In the genomic region with DNA sequence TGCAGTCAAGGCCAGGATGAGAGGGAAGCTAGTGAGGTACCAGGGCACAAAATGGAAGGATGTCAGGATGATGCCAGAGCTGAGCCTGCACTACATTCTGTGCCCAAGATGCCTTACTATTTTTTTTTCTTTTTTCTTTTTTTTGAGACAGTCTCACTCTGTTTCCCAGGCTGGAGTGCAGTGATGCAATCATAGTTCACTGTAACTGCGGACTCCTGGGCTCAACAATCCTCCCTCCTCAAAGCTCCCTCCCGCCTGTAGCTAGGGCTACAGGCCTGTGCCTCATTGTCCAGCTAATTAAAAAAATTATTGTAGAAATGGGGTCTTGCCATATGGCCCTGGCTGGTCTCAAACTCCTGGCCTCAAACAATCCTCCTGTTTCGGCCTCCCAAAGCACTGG, we compare ENCODE assay signal across 23 cellular contexts. TPM values are rescaled to one million over a fixed set of nuclear protein-coding genes. Genes with fewer than 3 reads are reported as not detected.
DNase-seq lines count a peak whose midpoint lies in the region; ATAC-seq and TF ChIP-seq lines count a peak whose summit lies in the region.
"Had no signal": no experiment of that assay in that cellular context is flagged by ENCODE, and none has a peak within 500 bp of the region (broad histone marks: within the 10 kb centered on the region; RNA-seq: fewer than 3 reads in every experiment).

No MANE protein-coding gene starts in this region.

- H3K18ac ChIP-seq in IMR-90 (ENCODE audit: low read depth, low read length): no peak overlapping the region

- no peak overlapping the region for H4K8ac ChIP-seq in IMR-90 (ENCODE audit: low read depth in 2 of 2, low read length in 2 of 2)

- no peak overlapping the region for H4K91ac ChIP-seq in IMR-90 (ENCODE audit: insufficient read depth, low read depth, low read length)

- H3K4me1 ChIP-seq in IMR-90 (ENCODE audit: control insufficient read depth, insufficient read depth, low read length) (no peaks in the 10 kb centered on the region), adipocyte (ENCODE audit: control insufficient read depth, insufficient read depth, low read length) (peaks cover 5% of the 10 kb centered on the region)
- H3K4me1 ChIP-seq: BE2C had no signal

- CTCF ChIA-PET in IMR-90 (lab: Yijun Ruan, JAX): interaction anchor here (0.6 kb wide), 1 partner anchor 41 kb away, joined by 4 read pairs; no protein-coding TSS in a partner anchor

- WGBS in IMR-90 (ENCODE audit: extremely low coverage in 2 of 2, insufficient read length in 1 of 2), 2 experiments: no CpG with 5 or more reads among the region's 3 CpGs

- no peaks in the 10 kb centered on the region for H3K9me3 ChIP-seq in IMR-90 (ENCODE audit: control insufficient read depth, insufficient read depth, low read length)
- H3K9me3 ChIP-seq in adipocyte (ENCODE audit: control insufficient read depth, low read length): no peaks in the 10 kb centered on the region
- H3K9me3 ChIP-seq: BE2C; BLaER1 treated with 17β-estradiol and CSF1 and Interleukin-3, amounts not matched to agents 10 nM and 100 nM had no signal

- no peak for TF ChIP-seq CTCF in IMR-90 (conservative IDR thresholded peaks at IDR 0.05; ENCODE audit: low read depth, low read length)

- H3K56ac ChIP-seq in IMR-90 (ENCODE audit: extremely low read depth, insufficient read depth, low read length): no peak overlapping the region

- H3K27ac ChIP-seq in IMR-90 (ENCODE audit: insufficient read depth, low read length): no peak overlapping the region
- H3K27ac ChIP-seq: 22Rv1; BLaER1 treated with 17β-estradiol and CSF1 and Interleukin-3, amounts not matched to agents 10 nM and 100 nM had no signal

- POLR2A ChIA-PET in IMR-90 (lab: Charles Lee; ENCODE audit: unreplicated experiment): no interaction called here

- no TSS peak for BruUV-seq in IMR-90 (replicated peaks; lab: Mats Ljungman, UMichigan)

- 0 out of 2 replicates have a peak overlapping the region, but pooled peaks have one; percentile 28 for H2AK5ac ChIP-seq in IMR-90 (ENCODE audit: low read depth, low read length)

- H3K27me3 Mint-ChIP-seq in activated naive CD4-positive, alpha-beta T cell treated with anti-CD3 and anti-CD28 coated beads, Interleukin-2, amount 50 U/mL, for 24 hours: peaks cover 3% of the 10 kb centered on the region

- intact Hi-C loops in IMR-90 (cut with micrococcal nuclease): no loop called here

- H3K14ac ChIP-seq in IMR-90 (replicated peaks; ENCODE audit: low read depth, low read length): no peak overlapping the region

- no peak for ATAC-seq in IMR-90 (ENCODE audit: low read depth)
- no peak for ATAC-seq in GM19467 (IDR thresholded peaks at IDR 0.05; ENCODE audit: unreplicated experiment)
- ATAC-seq: GM12878, HCT116 had no signal

- H3K9me3 Mint-ChIP-seq in activated naive CD4-positive, alpha-beta T cell treated with anti-CD3 and anti-CD28 coated beads, Interleukin-2, amount 50 U/mL, for 24 hours: no peaks in the 10 kb centered on the region
- H3K9me3 Mint-ChIP-seq: CD14-positive monocyte; CD4-positive, alpha-beta T cell; CD8-positive, alpha-beta memory T cell; H9 had no signal

- no peaks in the 10 kb centered on the region for H3K36me3 Mint-ChIP-seq in activated naive CD4-positive, alpha-beta T cell treated with anti-CD3 and anti-CD28 coated beads, Interleukin-2, amount 50 U/mL, for 24 hours
- H3K36me3 Mint-ChIP-seq: CD14-positive monocyte; CD8-positive, alpha-beta memory T cell had no signal

- H3K9me1 ChIP-seq in IMR-90 (ENCODE audit: insufficient read depth, low read length): no peaks in the 10 kb centered on the region

- H2AK9ac ChIP-seq in IMR-90 (replicated peaks; ENCODE audit: low read depth, low read length, poor library complexity): no peak overlapping the region

- H3K4me3 ChIP-seq in IMR-90 (ENCODE audit: insufficient read depth, low read depth, low read length) (no peak overlapping the region), adipocyte (ENCODE audit: low read length) (no peak overlapping the region)
- H3K4me3 ChIP-seq: BLaER1 treated with 17β-estradiol and CSF1 and Interleukin-3, amounts not matched to agents 10 nM and 100 nM; GM12878 had no signal

- H3K27ac Mint-ChIP-seq in activated naive CD4-positive, alpha-beta T cell treated with anti-CD3 and anti-CD28 coated beads, Interleukin-2, amount 50 U/mL, for 24 hours: peak overlapping the region; percentile 46
- H3K27ac Mint-ChIP-seq: CD4-positive, alpha-beta T cell; CD8-positive, alpha-beta memory T cell; H9 had no signal

- H3K23ac ChIP-seq in IMR-90 (ENCODE audit: low read depth, low read length): no peak overlapping the region

- no peaks in the 10 kb centered on the region for H3K4me1 Mint-ChIP-seq in activated naive CD4-positive, alpha-beta T cell treated with anti-CD3 and anti-CD28 coated beads, Interleukin-2, amount 50 U/mL, for 24 hours
- H3K4me1 Mint-ChIP-seq: CD14-positive monocyte; CD8-positive, alpha-beta memory T cell had no signal

- in situ Hi-C loops in IMR-90 (cut with MboI; ENCODE audit: low sequenced_read_pairs): no loop called here

- H3K4me3 Mint-ChIP-seq in activated naive CD4-positive, alpha-beta T cell treated with anti-CD3 and anti-CD28 coated beads, Interleukin-2, amount 50 U/mL, for 24 hours: no peak overlapping the region
- H3K4me3 Mint-ChIP-seq: CD4-positive, alpha-beta T cell; CD8-positive, alpha-beta memory T cell; H9 had no signal

- peaks cover 20% of the 10 kb centered on the region for H3K27me3 ChIP-seq in IMR-90 (ENCODE audit: control insufficient read depth, insufficient read depth, low read length)
- no peaks in the 10 kb centered on the region for H3K27me3 ChIP-seq in adipocyte (replicated peaks; ENCODE audit: control insufficient read depth, insufficient read depth, low read length)
- H3K27me3 ChIP-seq: BE2C; BLaER1 treated with 17β-estradiol and CSF1 and Interleukin-3, amounts not matched to agents 10 nM and 100 nM had no signal

- dilution Hi-C loops in IMR-90 (cut with HindIII; ENCODE audit: low sequenced_read_pairs, unreplicated experiment): no loop called here

- H2BK120ac ChIP-seq in IMR-90 (ENCODE audit: low read depth, low read length): no peak overlapping the region

- H2BK20ac ChIP-seq in IMR-90 (ENCODE audit: low read depth, low read length): no peak overlapping the region

- H2BK15ac ChIP-seq in IMR-90 (ENCODE audit: low read depth, low read length): no peak overlapping the region

- no peak overlapping the region for H2BK5ac ChIP-seq in IMR-90 (ENCODE audit: low read depth, low read length, poor library complexity, severe bottlenecking)

- no peaks in the 10 kb centered on the region for H3K79me1 ChIP-seq in IMR-90 (ENCODE audit: low read depth in 1 of 2, low read length in 2 of 2)

- no peaks in the 10 kb centered on the region for H4K20me1 ChIP-seq in IMR-90 (ENCODE audit: insufficient read depth, low read length)
- H4K20me1 ChIP-seq: BLaER1 treated with 17β-estradiol and CSF1 and Interleukin-3, amounts not matched to agents 10 nM and 100 nM had no signal

- no peak for DNase-seq in activated naive CD4-positive, alpha-beta T cell (lab: John Stamatoyannopoulos, UW)
- DNase-seq in IMR-90: no peak
- peak; percentile 14 for DNase-seq in adipocyte (ENCODE audit: low read depth)
- DNase-seq in mesenteric fat pad (ENCODE audit: low spot score): peak; percentile 16
- DNase-seq in H4 (ENCODE audit: low spot score): no peak
- DNase-seq in NCI-H1930 (lab: John Stamatoyannopoulos, UW): no peak
- DNase-seq: AML-193; BE2C; CD4-positive, alpha-beta T cell; CD8-positive, alpha-beta memory T cell; DMS 273 treated with DMSO at 0.1 percent for 48 hours; DMS79; EL; GDM1 had no signal

- no peak overlapping the region for H3K4me2 ChIP-seq in IMR-90 (ENCODE audit: low read depth, low read length)
- H3K4me2 ChIP-seq: BLaER1 treated with 17β-estradiol and CSF1 and Interleukin-3, amounts not matched to agents 10 nM and 100 nM had no signal

- no peak overlapping the region for H2AFZ ChIP-seq in IMR-90 (replicated peaks; ENCODE audit: low read length, poor library complexity)

- no peak overlapping the region for H3K9ac ChIP-seq in IMR-90 (ENCODE audit: low read depth, low read length)
- H3K9ac ChIP-seq in adipocyte (ENCODE audit: low read length): no peak overlapping the region
- H3K9ac ChIP-seq: BLaER1 treated with 17β-estradiol and CSF1 and Interleukin-3, amounts not matched to agents 10 nM and 100 nM had no signal

- TF ChIP-seq POLR2A in IMR-90 (IDR thresholded peaks at IDR 0.05; ENCODE audit: low read depth, low read length): no peak

- no peak overlapping the region for H4K5ac ChIP-seq in IMR-90 (ENCODE audit: low read depth, low read length)

- no peaks in the 10 kb centered on the region for H3K36me3 ChIP-seq in IMR-90 (ENCODE audit: control insufficient read depth, insufficient read depth, low read length)
- no peaks in the 10 kb centered on the region for H3K36me3 ChIP-seq in adipocyte (ENCODE audit: control insufficient read depth, insufficient read depth, low read length, severe bottlenecking)
- H3K36me3 ChIP-seq: BE2C; BLaER1 treated with 17β-estradiol and CSF1 and Interleukin-3, amounts not matched to agents 10 nM and 100 nM had no signal

- TF ChIP-seq RAD21 in IMR-90 (IDR thresholded peaks at IDR 0.05; ENCODE audit: low read length): no peak

- no peak overlapping the region; the same call in 1 of the 2 replicates for H3K4ac ChIP-seq in IMR-90 (ENCODE audit: low read depth, low read length)

TF ChIP-seq in IMR-90, 13 proteins besides CTCF, POLR2A, EP300 and RAD21 (continues in another document):
- no peak for TF ChIP-seq CHD1 (IDR thresholded peaks at IDR 0.05; ENCODE audit: low read depth, low read length)
- no peak for TF ChIP-seq BHLHE40 (IDR thresholded peaks at IDR 0.05; ENCODE audit: low read depth, low read length)
- 0 out of 2 replicates have a peak, but pooled peaks have one; percentile 18 for TF ChIP-seq CEBPB (IDR thresholded peaks at IDR 0.05; ENCODE audit: low read depth, low read length)
- TF ChIP-seq, protein P1, sequence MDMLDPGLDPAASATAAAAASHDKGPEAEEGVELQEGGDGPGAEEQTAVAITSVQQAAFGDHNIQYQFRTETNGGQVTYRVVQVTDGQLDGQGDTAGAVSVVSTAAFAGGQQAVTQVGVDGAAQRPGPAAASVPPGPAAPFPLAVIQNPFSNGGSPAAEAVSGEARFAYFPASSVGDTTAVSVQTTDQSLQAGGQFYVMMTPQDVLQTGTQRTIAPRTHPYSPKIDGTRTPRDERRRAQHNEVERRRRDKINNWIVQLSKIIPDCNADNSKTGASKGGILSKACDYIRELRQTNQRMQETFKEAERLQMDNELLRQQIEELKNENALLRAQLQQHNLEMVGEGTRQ (IDR thresholded peaks at IDR 0.05; ENCODE audit: low read depth, low read length): no peak

RNA-seq across cellular contexts. Expression of a gene that starts 26.6 kb away (rescaled TPM):
- 5.0 and 6.3 TPM in 2 replicates for total RNA-seq in IMR-90 (2012; rRNA removed)
- polyA plus RNA-seq in IMR-90 (2012; rRNA removed): 9.6 and 9.9 TPM in 2 replicates
- polyA plus RNA-seq in IMR-90 (2012; cell fraction: cytosol; rRNA removed): 10.7 and 12.7 TPM in 2 replicates
- 43.9 and 49.0 TPM in 2 replicates for polyA plus RNA-seq in IMR-90 (2012; cell fraction: nucleus; rRNA removed; ENCODE audit: low replicate concordance)
- 211 TPM for total RNA-seq in mesenteric fat pad
- 0.41 and 5.3 TPM in 2 replicates for total RNA-seq in H4 (2014; rRNA removed; shearing (Covaris generic))
- polyA plus RNA-seq: CD8-positive, alpha-beta memory T cell had no signal

RNA-seq across cellular contexts. Expression of a gene that starts 55.3 kb away (rescaled TPM):
- total RNA-seq in IMR-90 (2012; rRNA removed): not detected in 2 replicates
- not detected in 2 replicates for polyA plus RNA-seq in IMR-90 (2012; rRNA removed)
- 0.14 TPM in 1 of 2 replicates, not detected in the other for polyA plus RNA-seq in IMR-90 (2012; cell fraction: cytosol; rRNA removed)
- polyA plus RNA-seq in IMR-90 (2012; cell fraction: nucleus; rRNA removed; ENCODE audit: low replicate concordance): 0.72 and 0.85 TPM in 2 replicates
- 2.0 TPM for total RNA-seq in mesenteric fat pad
- total RNA-seq in H4 (2014; rRNA removed; shearing (Covaris generic)): not detected in 2 replicates
- total RNA-seq: CD4-positive, alpha-beta T cell; CD8-positive, alpha-beta memory T cell; GM12878 had no signal
- polyA plus RNA-seq: AG04450; CD14-positive monocyte; CD8-positive, alpha-beta memory T cell; GM12878 had no signal

Comparison
In these comparisons a context has a peak if more than half of its experiments do, and no peak if none do; other contexts are left out.
1. DNase-seq: peak in adipocyte (single experiment) and mesenteric fat pad (single experiment); none in activated naive CD4-positive, alpha-beta T cell (0 of 4), IMR-90 (single experiment), H4 (single experiment) and NCI-H1930 (0 of 2).
2. RNA of a gene that starts 26.6 kb away (total RNA-seq): 211 TPM in mesenteric fat pad (single experiment); 5.0 to 6.3 TPM in IMR-90 and 0.41 to 5.3 TPM in H4; every median in the first group is over 10 times any median in the second.